24 cellular contexts compared by ENCODE assay signal in the genomic region with DNA sequence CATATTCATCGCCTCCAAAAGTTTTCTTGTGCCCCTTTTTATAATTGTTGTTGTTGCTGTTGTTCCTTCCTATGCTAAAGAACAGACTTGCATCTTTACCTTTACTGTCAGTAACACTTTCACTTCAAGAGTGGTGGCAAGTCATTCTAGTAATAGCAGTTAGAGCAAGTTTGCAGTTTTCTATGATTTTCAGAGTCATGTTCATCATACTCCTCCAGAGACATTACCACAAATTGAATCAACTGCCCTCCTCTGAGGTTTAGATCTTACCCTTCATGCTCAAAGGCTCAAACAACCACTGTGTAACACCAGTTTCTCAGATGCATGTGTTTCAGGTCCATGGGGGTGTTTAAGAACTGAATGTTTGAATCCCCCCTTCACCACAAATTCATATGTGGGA.
DNase-seq lines count a peak whose midpoint lies in the region; ATAC-seq, FAIRE-seq and TF ChIP-seq lines count a peak whose summit lies in the region.
"Had no signal": no experiment of that assay in that cellular context is flagged by ENCODE, and none has a peak within 500 bp of the region (broad histone marks: within the 10 kb centered on the region; RNA-seq: fewer than 3 reads in every experiment).

No MANE protein-coding gene starts in this region.

- H3K9ac ChIP-seq in SU-DHL-6 (ENCODE audit: low read length): no peak overlapping the region

- no peak overlapping the region for H3K4me2 ChIP-seq in SU-DHL-6 (ENCODE audit: low read depth, low read length, poor library complexity, severe bottlenecking)

- TF ChIP-seq CTCF in SU-DHL-6 (IDR thresholded peaks at IDR 0.05; ENCODE audit: insufficient read depth, low read length, poor library complexity, severe bottlenecking): no peak

- no peak for FAIRE-seq in frontal cortex (lab: Jason Lieb, UNC)
- FAIRE-seq: A204.1, GM12891, GM19239, HepG2 had no signal

- no peaks in the 10 kb centered on the region for H3K36me3 ChIP-seq in SU-DHL-6 (ENCODE audit: low read length)
- H3K36me3 ChIP-seq: BE2C had no signal

- no peak for DNase-seq in frontal cortex (ENCODE audit: low spot score in 2 of 2)
- no peak for DNase-seq in kidney glomerular epithelial cell (lab: John Stamatoyannopoulos, UW)
- DNase-seq: ACHN; BE2C; C1 segment of cervical spinal cord; CD4-positive, CD25-positive, alpha-beta regulatory T cell; CD8-positive, alpha-beta memory T cell; COR-L47; DMS 273 treated with DMSO at 0.1 percent for 48 hours; DMS53; DND-41; EL; GOT3; H7; Kasumi-1; KBM-7 had no signal

- ATAC-seq in GM19351 (IDR thresholded peaks at IDR 0.05; ENCODE audit: unreplicated experiment): peak; percentile 85
- peak; percentile 51 for ATAC-seq in HG02870 (IDR thresholded peaks at IDR 0.05; ENCODE audit: unreplicated experiment)
- ATAC-seq in GM21528 (IDR thresholded peaks at IDR 0.05; ENCODE audit: low FRiP score, unreplicated experiment): no peak
- ATAC-seq: HepG2 had no signal

- H3K79me2 ChIP-seq in SU-DHL-6 (ENCODE audit: insufficient read depth, low read length): no peaks in the 10 kb centered on the region

- H3K27me3 ChIP-seq in SU-DHL-6 (ENCODE audit: low read length): no peaks in the 10 kb centered on the region
- H3K27me3 ChIP-seq: BE2C had no signal

- no peak overlapping the region for H3K4me3 ChIP-seq in SU-DHL-6 (ENCODE audit: insufficient read depth, low read length, poor library complexity, severe bottlenecking)

- H3K27ac ChIP-seq in SU-DHL-6 (ENCODE audit: low read depth, low read length): no peak overlapping the region

- peak overlapping the region; percentile 9 for H2AFZ ChIP-seq in SU-DHL-6 (ENCODE audit: low read depth, low read length, severe bottlenecking)

- no peaks in the 10 kb centered on the region for H4K20me1 ChIP-seq in SU-DHL-6 (ENCODE audit: low read depth, low read length)

- no peaks in the 10 kb centered on the region for H3K9me2 ChIP-seq in SU-DHL-6 (replicated peaks; ENCODE audit: insufficient read depth, low read length)

- H3K9me3 ChIP-seq in SU-DHL-6 (ENCODE audit: insufficient read depth, low read length): no peaks in the 10 kb centered on the region
- H3K9me3 ChIP-seq: BE2C had no signal

- H3F3A ChIP-seq in SU-DHL-6 (ENCODE audit: insufficient read depth): no peaks in the 10 kb centered on the region
